In the genomic region with DNA sequence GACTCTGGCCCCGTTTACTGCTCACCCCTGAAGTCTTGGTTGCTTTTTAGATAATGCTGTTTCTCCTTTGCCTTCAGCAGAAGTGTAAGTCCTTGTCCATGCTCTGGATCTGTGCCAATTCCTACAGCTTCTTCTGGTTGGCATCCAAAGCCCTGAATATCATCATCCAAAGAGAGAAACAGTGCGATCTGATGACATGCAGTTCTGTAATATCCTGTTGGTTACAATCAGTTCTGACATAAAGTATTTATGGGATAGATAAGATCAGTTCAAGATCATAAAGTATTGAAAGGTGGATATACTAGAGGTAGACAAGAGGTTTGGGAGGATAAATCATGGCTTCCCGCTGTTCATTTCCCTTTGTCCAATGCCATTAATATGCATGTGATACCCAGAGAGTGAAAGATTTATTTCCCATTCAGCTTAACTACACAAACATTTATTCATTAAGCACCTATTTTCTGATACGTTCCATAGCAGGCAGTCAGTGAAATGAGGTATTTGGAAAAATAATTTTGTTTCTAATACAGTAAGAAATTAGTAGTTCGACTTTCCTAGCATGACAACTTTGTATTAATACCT, we compare ENCODE assay signal across 19 cellular contexts. TPM values are rescaled to one million over a fixed set of nuclear protein-coding genes. Genes with fewer than 3 reads are reported as not detected.
A peak's percentile ranks its signal among the peaks of the same experiment; 100 is the strongest.
DNase-seq lines count a peak whose midpoint lies in the region; ATAC-seq and TF ChIP-seq lines count a peak whose summit lies in the region.
"Had no signal": no experiment of that assay in that cellular context is flagged by ENCODE, and none has a peak within 500 bp of the region (broad histone marks: within the 10 kb centered on the region; RNA-seq: fewer than 3 reads in every experiment).

No MANE protein-coding gene starts in this region.

- H3K9me3 ChIP-seq in SK-N-SH (no peaks in the 10 kb centered on the region), esophagus squamous epithelium (no peaks in the 10 kb centered on the region)
- H3K9me3 ChIP-seq: Peyer's patch had no signal

- H3K36me3 ChIP-seq in SK-N-SH (replicated peaks in 1 of 2; ENCODE audit: control insufficient read depth in 1 of 2, insufficient read depth in 2 of 2, low read length in 1 of 2) = no peaks in the 10 kb centered on the region
- no peaks in the 10 kb centered on the region for H3K36me3 ChIP-seq in esophagus squamous epithelium
- H3K36me3 ChIP-seq: Peyer's patch had no signal

- TF ChIP-seq CTCF in SK-N-SH (IDR thresholded peaks at IDR 0.05) (no peak), esophagus squamous epithelium (IDR thresholded peaks at IDR 0.05) (no peak)

- no peak overlapping the region for H3K9ac ChIP-seq in SK-N-SH

- no peak for ATAC-seq in SK-N-SH treated with all-trans-retinoic acid at 6 μM for 48 hours
- ATAC-seq: HepG2 had no signal

- H3K79me2 ChIP-seq in SK-N-SH (ENCODE audit: insufficient read depth) = no peaks in the 10 kb centered on the region

- DNase-seq in SK-N-SH (no peak), LoVo (ENCODE audit: low spot score) (peak; percentile 9), dermis blood vessel endothelial cell (peak; percentile 8), esophagus squamous epithelium (lab: John Stamatoyannopoulos, UW) (no peak), germinal center (ENCODE audit: low spot score) (no peak), HCEC 1CT (no peak)
- DNase-seq: DMS53, H7, KBM-7, MV-4-11, NCI-H1105 treated with DMSO at 0.1 percent for 48 hours, NCI-H1694 treated with DMSO at 0.1 percent for 48 hours, NCI-H748 treated with DMSO at 0.1 percent for 48 hours, Peyer's patch, T-helper 1 cell had no signal

- CTCF ChIA-PET in SK-N-SH (lab: Yijun Ruan, JAX) = no interaction called here

- no peaks in the 10 kb centered on the region for H3K27me3 ChIP-seq in SK-N-SH (ENCODE audit: insufficient read depth)
- H3K27me3 ChIP-seq in esophagus squamous epithelium = peaks cover 0 to 17% (median 0%) of the 10 kb centered on the region in 4 donors
- H3K27me3 ChIP-seq: Peyer's patch had no signal

- POLR2A ChIA-PET in SK-N-SH (lab: Yijun Ruan, JAX) = no interaction called here

- no peaks in the 10 kb centered on the region; the same call in 1 of the 2 replicates for H4K20me1 ChIP-seq in SK-N-SH (ENCODE audit: insufficient read depth)

- TF ChIP-seq POLR2A in esophagus squamous epithelium (IDR thresholded peaks at IDR 0.05) = no peak

- no peak for TF ChIP-seq EP300 in SK-N-SH (IDR thresholded peaks at IDR 0.05; ENCODE audit: borderline replicate concordance in 1 of 2, low read depth in 1 of 2, low read length in 1 of 2)

- H3K4me1 ChIP-seq in SK-N-SH (ENCODE audit: control insufficient read depth in 1 of 2, insufficient read depth in 2 of 2, low read depth in 1 of 2, low read length in 1 of 2) (peaks cover 0 to 21% of the 10 kb centered on the region in 2 experiments; a peak in 3 of 4 replicates), esophagus squamous epithelium (no peaks in the 10 kb centered on the region)
- H3K4me1 ChIP-seq: Peyer's patch had no signal

- peaks cover 5% of the 10 kb centered on the region for H3F3A ChIP-seq in SK-N-SH (replicated peaks; ENCODE audit: insufficient read depth)

- 62% methylated on average over 5 of the region's 5 CpGs for WGBS in SK-N-SH (ENCODE audit: low lambda C conversion rate)
- 78 to 79% methylated on average over 5 of the region's 5 CpGs for WGBS in esophagus squamous epithelium, 2 donors

- no peak overlapping the region for H2AFZ ChIP-seq in SK-N-SH (ENCODE audit: low read depth)

- H3K4me2 ChIP-seq in SK-N-SH = no peak overlapping the region

- no peaks in the 10 kb centered on the region for H3K9me2 ChIP-seq in SK-N-SH

- no peak for TF ChIP-seq RAD21 in SK-N-SH (IDR thresholded peaks at IDR 0.05; ENCODE audit: low read length)

- H3K4me3 ChIP-seq in SK-N-SH (ENCODE audit: low read depth in 2 of 2, low read length in 1 of 2) (no peak overlapping the region), esophagus squamous epithelium (no peak overlapping the region)
- H3K4me3 ChIP-seq: Peyer's patch had no signal

- H3K27ac ChIP-seq in SK-N-SH (ENCODE audit: low read depth in 2 of 2, low read length in 1 of 2) (no peak overlapping the region), esophagus squamous epithelium (no peak overlapping the region)
- H3K27ac ChIP-seq: Peyer's patch had no signal

- intact Hi-C loops in esophagus squamous epithelium (cut with DNase I) = no loop called here

TF ChIP-seq in SK-N-SH, 30 proteins besides CTCF, POLR2A, EP300 and RAD21 (continues in another document):
- no peak for TF ChIP-seq SMC3 (IDR thresholded peaks at IDR 0.05; ENCODE audit: low read depth, low read length)
- no peak for TF ChIP-seq GATA2 (CRISPR knock-in tag; IDR thresholded peaks at IDR 0.05)
- no peak for TF ChIP-seq FOXJ3 (CRISPR knock-in tag; IDR thresholded peaks at IDR 0.05)
- TF ChIP-seq, protein P1, sequence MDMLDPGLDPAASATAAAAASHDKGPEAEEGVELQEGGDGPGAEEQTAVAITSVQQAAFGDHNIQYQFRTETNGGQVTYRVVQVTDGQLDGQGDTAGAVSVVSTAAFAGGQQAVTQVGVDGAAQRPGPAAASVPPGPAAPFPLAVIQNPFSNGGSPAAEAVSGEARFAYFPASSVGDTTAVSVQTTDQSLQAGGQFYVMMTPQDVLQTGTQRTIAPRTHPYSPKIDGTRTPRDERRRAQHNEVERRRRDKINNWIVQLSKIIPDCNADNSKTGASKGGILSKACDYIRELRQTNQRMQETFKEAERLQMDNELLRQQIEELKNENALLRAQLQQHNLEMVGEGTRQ (IDR thresholded peaks at IDR 0.05; ENCODE audit: borderline replicate concordance, low read depth, low read length) = no peak
- no peak for TF ChIP-seq GABPA (IDR thresholded peaks at IDR 0.05; ENCODE audit: low read depth)
- peak; percentile 40; the same call in 1 of the 2 replicates for TF ChIP-seq NFIC (IDR thresholded peaks at IDR 0.05; ENCODE audit: borderline replicate concordance)
- no peak for TF ChIP-seq MEF2A (IDR thresholded peaks at IDR 0.05; ENCODE audit: borderline replicate concordance, low read depth)
- TF ChIP-seq, protein P2, sequence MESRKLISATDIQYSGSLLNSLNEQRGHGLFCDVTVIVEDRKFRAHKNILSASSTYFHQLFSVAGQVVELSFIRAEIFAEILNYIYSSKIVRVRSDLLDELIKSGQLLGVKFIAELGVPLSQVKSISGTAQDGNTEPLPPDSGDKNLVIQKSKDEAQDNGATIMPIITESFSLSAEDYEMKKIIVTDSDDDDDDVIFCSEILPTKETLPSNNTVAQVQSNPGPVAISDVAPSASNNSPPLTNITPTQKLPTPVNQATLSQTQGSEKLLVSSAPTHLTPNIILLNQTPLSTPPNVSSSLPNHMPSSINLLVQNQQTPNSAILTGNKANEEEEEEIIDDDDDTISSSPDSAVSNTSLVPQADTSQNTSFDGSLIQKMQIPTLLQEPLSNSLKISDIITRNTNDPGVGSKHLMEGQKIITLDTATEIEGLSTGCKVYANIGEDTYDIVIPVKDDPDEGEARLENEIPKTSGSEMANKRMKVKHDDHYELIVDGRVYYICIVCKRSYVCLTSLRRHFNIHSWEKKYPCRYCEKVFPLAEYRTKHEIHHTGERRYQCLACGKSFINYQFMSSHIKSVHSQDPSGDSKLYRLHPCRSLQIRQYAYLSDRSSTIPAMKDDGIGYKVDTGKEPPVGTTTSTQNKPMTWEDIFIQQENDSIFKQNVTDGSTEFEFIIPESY (IDR thresholded peaks at IDR 0.05; ENCODE audit: borderline replicate concordance, low read depth) = no peak
- TF ChIP-seq NRF1 (IDR thresholded peaks at IDR 0.05; ENCODE audit: low read depth, low read length) = no peak
- no peak for TF ChIP-seq FOXM1 (IDR thresholded peaks at IDR 0.05; ENCODE audit: low read depth)

TF ChIP-seq in SK-N-SH treated with all-trans-retinoic acid at 6 μM for 48 hours, 23 proteins besides CTCF, POLR2A, EP300 and RAD21:
- TF ChIP-seq ISL1 (CRISPR knock-in tag; IDR thresholded peaks at IDR 0.05) (no peak), PPARA (CRISPR knock-in tag; IDR thresholded peaks at IDR 0.05; ENCODE audit: borderline replicate concordance) (no peak), ZNF8 (CRISPR knock-in tag; IDR thresholded peaks at IDR 0.05) (no peak), SNAI2 (CRISPR knock-in tag; IDR thresholded peaks at IDR 0.05) (no peak), ZFP30 (CRISPR knock-in tag; IDR thresholded peaks at IDR 0.05) (no peak), GLIS3 (CRISPR knock-in tag; IDR thresholded peaks at IDR 0.05) (no peak), ZFP3 (CRISPR knock-in tag; IDR thresholded peaks at IDR 0.05) (no peak), ZNF565 (CRISPR knock-in tag; conservative IDR thresholded peaks at IDR 0.05; ENCODE audit: low read depth) (no peak), RARB (CRISPR knock-in tag; IDR thresholded peaks at IDR 0.05) (no peak), ESRRG (CRISPR knock-in tag; IDR thresholded peaks at IDR 0.05) (no peak)
- TF ChIP-seq, protein P3, sequence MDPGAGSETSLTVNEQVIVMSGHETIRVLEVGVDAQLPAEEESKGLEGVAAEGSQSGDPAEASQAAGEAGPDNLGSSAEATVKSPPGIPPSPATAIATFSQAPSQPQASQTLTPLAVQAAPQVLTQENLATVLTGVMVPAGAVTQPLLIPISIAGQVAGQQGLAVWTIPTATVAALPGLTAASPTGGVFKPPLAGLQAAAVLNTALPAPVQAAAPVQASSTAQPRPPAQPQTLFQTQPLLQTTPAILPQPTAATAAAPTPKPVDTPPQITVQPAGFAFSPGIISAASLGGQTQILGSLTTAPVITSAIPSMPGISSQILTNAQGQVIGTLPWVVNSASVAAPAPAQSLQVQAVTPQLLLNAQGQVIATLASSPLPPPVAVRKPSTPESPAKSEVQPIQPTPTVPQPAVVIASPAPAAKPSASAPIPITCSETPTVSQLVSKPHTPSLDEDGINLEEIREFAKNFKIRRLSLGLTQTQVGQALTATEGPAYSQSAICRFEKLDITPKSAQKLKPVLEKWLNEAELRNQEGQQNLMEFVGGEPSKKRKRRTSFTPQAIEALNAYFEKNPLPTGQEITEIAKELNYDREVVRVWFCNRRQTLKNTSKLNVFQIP (CRISPR knock-in tag; IDR thresholded peaks at IDR 0.05; ENCODE audit: borderline replicate concordance, low read depth) = no peak
- TF ChIP-seq, protein P4, sequence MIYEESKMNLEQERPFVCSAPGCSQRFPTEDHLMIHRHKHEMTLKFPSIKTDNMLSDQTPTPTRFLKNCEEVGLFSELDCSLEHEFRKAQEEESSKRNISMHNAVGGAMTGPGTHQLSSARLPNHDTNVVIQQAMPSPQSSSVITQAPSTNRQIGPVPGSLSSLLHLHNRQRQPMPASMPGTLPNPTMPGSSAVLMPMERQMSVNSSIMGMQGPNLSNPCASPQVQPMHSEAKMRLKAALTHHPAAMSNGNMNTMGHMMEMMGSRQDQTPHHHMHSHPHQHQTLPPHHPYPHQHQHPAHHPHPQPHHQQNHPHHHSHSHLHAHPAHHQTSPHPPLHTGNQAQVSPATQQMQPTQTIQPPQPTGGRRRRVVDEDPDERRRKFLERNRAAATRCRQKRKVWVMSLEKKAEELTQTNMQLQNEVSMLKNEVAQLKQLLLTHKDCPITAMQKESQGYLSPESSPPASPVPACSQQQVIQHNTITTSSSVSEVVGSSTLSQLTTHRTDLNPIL (CRISPR knock-in tag; IDR thresholded peaks at IDR 0.05; ENCODE audit: low read depth) = no peak

RNA-seq across cellular contexts. Expression of a gene that starts 53.2 kb away (rescaled TPM):
- polyA plus RNA-seq in SK-N-SH (2012; rRNA removed) = 1.0 and 1.3 TPM in 2 replicates
- polyA plus RNA-seq in SK-N-SH (2012; cell fraction: cytosol; rRNA removed) = 1.0 and 1.1 TPM in 2 replicates
- polyA plus RNA-seq in SK-N-SH (2012; cell fraction: nucleus; rRNA removed) = 0.56 and 1.2 TPM in 2 replicates
- total RNA-seq in dermis blood vessel endothelial cell (6.0 and 19.1 TPM in 2 replicates), esophagus squamous epithelium (1 to 10 TPM; 1.1 to 3.8 (median 2.8) TPM)
- total RNA-seq: B cell had no signal
- polyA plus RNA-seq: CD14-positive monocyte had no signal

Comparison
In these comparisons a context has a peak if more than half of its experiments do, and no peak if none do; other contexts are left out.
1. DNase-seq: peak in LoVo (single experiment) and dermis blood vessel endothelial cell (single experiment); none in SK-N-SH (single experiment), esophagus squamous epithelium (single experiment), germinal center (single experiment) and HCEC 1CT (single experiment).